13 cellular contexts compared by ENCODE assay signal in genomic region chr1:225762444-225762843, GRCh38. TPM values are rescaled to one million over a fixed set of nuclear protein-coding genes. Genes with fewer than 3 reads are reported as not detected.
DNase-seq lines count a peak whose midpoint lies in the region; ATAC-seq and TF ChIP-seq lines count a peak whose summit lies in the region.
"Had no signal": no experiment of that assay in that cellular context is flagged by ENCODE, and none has a peak within 500 bp of the region (broad histone marks: within the 10 kb centered on the region; RNA-seq: fewer than 3 reads in every experiment).

No MANE protein-coding gene starts in this region.

- no peaks in the 10 kb centered on the region for H3K36me3 Mint-ChIP-seq in activated naive CD8-positive, alpha-beta T cell treated with anti-CD3 and anti-CD28 coated beads, Interleukin-2, amount 50 U/mL, for 24 hours (ENCODE audit: low read depth)
- H3K36me3 Mint-ChIP-seq: IgD-negative memory B cell had no signal

- H2BK15ac ChIP-seq in neuronal stem cell (ENCODE audit: low read length) = no peak overlapping the region

- H3K9me3 ChIP-seq in AG04450 (ENCODE audit: control insufficient read depth, insufficient read depth, low read length) = no peaks in the 10 kb centered on the region
- H3K9me3 ChIP-seq in neuronal stem cell (replicated peaks in 1 of 2; ENCODE audit: control insufficient read depth in 2 of 2, insufficient read depth in 1 of 2, low read depth in 1 of 2, low read length in 2 of 2) = no peaks in the 10 kb centered on the region
- H3K9me3 ChIP-seq: adrenal gland, Peyer's patch had no signal

- no peak overlapping the region for H2AK5ac ChIP-seq in neuronal stem cell (ENCODE audit: low read depth, low read length)

- no peaks in the 10 kb centered on the region for H3K79me1 ChIP-seq in neuronal stem cell (ENCODE audit: low read depth, low read length)

- TF ChIP-seq CTCF in AG04450 (IDR thresholded peaks at IDR 0.05; ENCODE audit: low read depth, low read length) = no peak
- TF ChIP-seq CTCF in fibroblast of mammary gland (conservative IDR thresholded peaks at IDR 0.05; ENCODE audit: control insufficient read depth, insufficient read depth, low read depth, low read length) = no peak

- H3K18ac ChIP-seq in neuronal stem cell (ENCODE audit: low read length) = no peak overlapping the region

- H2BK12ac ChIP-seq in neuronal stem cell (ENCODE audit: low read length) = no peak overlapping the region

- no peak overlapping the region for H3K9ac ChIP-seq in neuronal stem cell (ENCODE audit: low read depth, low read length, poor library complexity)

- no CpG with 5 or more reads among the region's 5 CpGs for WGBS in neuronal stem cell (ENCODE audit: extremely low coverage in 2 of 2, insufficient read length in 2 of 2, insufficient replicate concordance in 1 of 2), 2 donors

- no peak overlapping the region for H2BK5ac ChIP-seq in neuronal stem cell (ENCODE audit: low read length)

- no peak overlapping the region for H4K8ac ChIP-seq in neuronal stem cell (ENCODE audit: low read depth, low read length)

- H2BK120ac ChIP-seq in neuronal stem cell (ENCODE audit: low read depth, low read length) = no peak overlapping the region

- H3K27me3 Mint-ChIP-seq in activated naive CD8-positive, alpha-beta T cell treated with anti-CD3 and anti-CD28 coated beads, Interleukin-2, amount 50 U/mL, for 24 hours = no peaks in the 10 kb centered on the region

- H3K4me3 Mint-ChIP-seq in activated naive CD8-positive, alpha-beta T cell treated with anti-CD3 and anti-CD28 coated beads, Interleukin-2, amount 50 U/mL, for 24 hours = no peak overlapping the region

- POLR2A ChIA-PET in AG04450 (lab: Yijun Ruan, JAX) = interaction anchor here (0.6 to 2.4 kb wide), 3 partner anchors 15 to 312 kb away, joined by 3 to 11 read pairs (median 4); partner anchors contain the start of gene SRP9

- no peak overlapping the region for H4K91ac ChIP-seq in neuronal stem cell (ENCODE audit: low read depth, low read length, poor library complexity)

- H3K27ac ChIP-seq in AG04450 (ENCODE audit: low read depth, low read length) (peak overlapping the region; percentile 25), neuronal stem cell (replicated peaks; ENCODE audit: low read length) (peak overlapping the region; percentile 20)
- H3K27ac ChIP-seq: Peyer's patch had no signal

- H3K9me3 Mint-ChIP-seq in activated naive CD8-positive, alpha-beta T cell treated with anti-CD3 and anti-CD28 coated beads, Interleukin-2, amount 50 U/mL, for 24 hours = no peaks in the 10 kb centered on the region
- H3K9me3 Mint-ChIP-seq: IgD-negative memory B cell had no signal

- H3K27me3 ChIP-seq in AG04450 (ENCODE audit: control insufficient read depth, insufficient read depth, low read length) (no peaks in the 10 kb centered on the region), neuronal stem cell (ENCODE audit: control insufficient read depth in 3 of 3, insufficient read depth in 3 of 3, low read depth in 1 of 3, low read length in 3 of 3) (no peaks in the 10 kb centered on the region)
- H3K27me3 ChIP-seq: adrenal gland, Peyer's patch had no signal

- no peak overlapping the region for H3K27ac Mint-ChIP-seq in activated naive CD8-positive, alpha-beta T cell treated with anti-CD3 and anti-CD28 coated beads, Interleukin-2, amount 50 U/mL, for 24 hours

- H3K23ac ChIP-seq in neuronal stem cell (ENCODE audit: low read depth, low read length, poor library complexity) = no peak overlapping the region

- no peak for DNase-seq in AG04450 (ENCODE audit: low read depth, low spot score)
- peak; percentile 27 for DNase-seq in NCI-H2227 treated with DMSO at 0.1 percent for 48 hours (lab: John Stamatoyannopoulos, UW)
- peak; percentile 52 for DNase-seq in fibroblast of mammary gland (ENCODE audit: low read depth)
- no peak for DNase-seq in neuronal stem cell (ENCODE audit: low spot score)
- no peak for DNase-seq in activated CD4-positive, alpha-beta T cell treated with anti-CD3 and anti-CD28 coated beads for 48 hours
- DNase-seq in NCI-H2029 (lab: John Stamatoyannopoulos, UW) = no peak
- no peak for DNase-seq in activated naive CD8-positive, alpha-beta T cell treated with anti-CD3 and anti-CD28 coated beads, Interleukin-2, amount 50 U/mL, for 24 hours
- no peak for DNase-seq in Ammon's horn (ENCODE audit: low spot score)
- DNase-seq: kidney, nucleus accumbens had no signal

- no peak overlapping the region for H3K14ac ChIP-seq in neuronal stem cell (ENCODE audit: low read length)

- peaks cover 10 to 19% of the 10 kb centered on the region in 2 donors for H3K4me1 ChIP-seq in neuronal stem cell (ENCODE audit: control insufficient read depth in 2 of 2, insufficient read depth in 1 of 2, low read depth in 1 of 2, low read length in 2 of 2)

- ATAC-seq in activated naive CD8-positive, alpha-beta T cell treated with anti-CD3 and anti-CD28 coated beads, Interleukin-2, amount 50 U/mL, for 24 hours = no peak

- CTCF ChIA-PET in AG04450 (lab: Charles Lee) = interaction anchor here (0.5 to 2.2 kb wide), 3 partner anchors 10 to 207 kb away, joined by 3 to 14 read pairs (median 3); no protein-coding TSS in a partner anchor

- H3K4me1 Mint-ChIP-seq in activated naive CD8-positive, alpha-beta T cell treated with anti-CD3 and anti-CD28 coated beads, Interleukin-2, amount 50 U/mL, for 24 hours = no peaks in the 10 kb centered on the region

- peak overlapping the region; percentile 72 for H2AFZ ChIP-seq in neuronal stem cell (ENCODE audit: low read length)

- H3K4me2 ChIP-seq in neuronal stem cell (ENCODE audit: insufficient read depth, low read length, poor library complexity, severe bottlenecking) = no peak overlapping the region

- no peaks in the 10 kb centered on the region for H3K36me3 ChIP-seq in neuronal stem cell (replicated peaks in 1 of 2; ENCODE audit: control insufficient read depth in 2 of 2, insufficient read depth in 2 of 2, low read length in 2 of 2)
- H3K36me3 ChIP-seq: adrenal gland, Peyer's patch had no signal

- H3K4ac ChIP-seq in neuronal stem cell (ENCODE audit: low read length) = no peak overlapping the region

- H3K4me3 ChIP-seq in AG04450 (ENCODE audit: low read depth, low read length) (no peak overlapping the region), fibroblast of mammary gland (ENCODE audit: control insufficient read depth, low read depth, low read length) (no peak overlapping the region), neuronal stem cell (ENCODE audit: low read length in 2 of 2) (no peak overlapping the region)
- H3K4me3 ChIP-seq: adrenal gland, Peyer's patch had no signal

RNA-seq across cellular contexts. Expression of gene SRP9, which starts 15.2 kb away (rescaled TPM):
- 361 and 527 TPM in 2 replicates for polyA plus RNA-seq in AG04450 (2011; rRNA removed)
- polyA minus RNA-seq in AG04450 (2011; rRNA and poly(A)+ RNA removed) = 113 and 139 TPM in 2 replicates
- polyA plus RNA-seq in neuronal stem cell (2013, experiment 1 of 2) = 466 TPM
- 474 TPM for polyA plus RNA-seq in neuronal stem cell (2013, experiment 2 of 2)

RNA-seq across cellular contexts. Expression of gene EPHX1, which starts 47.5 kb away (rescaled TPM):
- polyA plus RNA-seq in AG04450 (2011; rRNA removed) = 41.3 and 48.5 TPM in 2 replicates
- polyA minus RNA-seq in AG04450 (2011; rRNA and poly(A)+ RNA removed) = 26.6 and 29.5 TPM in 2 replicates
- polyA plus RNA-seq in neuronal stem cell (2013, experiment 1 of 2) = 9.9 TPM
- 9.9 TPM for polyA plus RNA-seq in neuronal stem cell (2013, experiment 2 of 2)

Comparison
In these comparisons a context has a peak if more than half of its experiments do, and no peak if none do; other contexts are left out.
1. DNase-seq: peak in NCI-H2227 treated with DMSO at 0.1 percent for 48 hours (single experiment) and fibroblast of mammary gland (single experiment); none in AG04450 (single experiment), neuronal stem cell (single experiment), activated CD4-positive, alpha-beta T cell treated with anti-CD3 and anti-CD28 coated beads for 48 hours (single experiment), NCI-H2029 (single experiment), activated naive CD8-positive, alpha-beta T cell treated with anti-CD3 and anti-CD28 coated beads, Interleukin-2, amount 50 U/mL, for 24 hours (single experiment) and Ammon's horn (single experiment).